In genomic region chr14:42200951-42201350, GRCh38 we compare ENCODE assay signal across 18 cellular contexts.
"Had no signal": no experiment of that assay in that cellular context is flagged by ENCODE, and none has a peak within 500 bp of the region (broad histone marks: within the 10 kb centered on the region; RNA-seq: fewer than 3 reads in every experiment).

No MANE protein-coding gene starts in this region.

- H3K27me3 ChIP-seq: heart left ventricle, right lobe of liver, tibial nerve, upper lobe of right lung, vagina had no signal

- H3K36me3 ChIP-seq: heart left ventricle, right lobe of liver, tibial nerve, upper lobe of right lung, vagina had no signal

- H3K4me1 Mint-ChIP-seq: naive thymus-derived CD4-positive, alpha-beta T cell; nephron progenitor cell; stimulated activated effector memory CD8-positive, alpha-beta T cell treated with anti-CD3 and anti-CD28 coated beads, Interleukin-12 subunit alpha, Interleukin-12 subunit beta, amount 100 ng/mL, for 72 hours had no signal

- H3K27ac ChIP-seq: heart left ventricle, psoas muscle, right lobe of liver, tibial nerve, upper lobe of right lung, vagina had no signal

- H3K9me3 ChIP-seq: heart left ventricle, psoas muscle, right lobe of liver, tibial nerve, upper lobe of right lung, vagina had no signal

- H3K4me3 Mint-ChIP-seq: naive thymus-derived CD4-positive, alpha-beta T cell; nephron progenitor cell; stimulated activated effector memory CD8-positive, alpha-beta T cell treated with anti-CD3 and anti-CD28 coated beads, Interleukin-12 subunit alpha, Interleukin-12 subunit beta, amount 100 ng/mL, for 72 hours; stimulated activated naive CD8-positive, alpha-beta T cell treated with anti-CD3 and anti-CD28 coated beads, Interleukin-15, Interleukin-2, amounts not matched to agents 100 ng/mL and 50 ng/mL, for 24 hours had no signal

- H3K36me3 Mint-ChIP-seq: naive thymus-derived CD4-positive, alpha-beta T cell; stimulated activated effector memory CD8-positive, alpha-beta T cell treated with anti-CD3 and anti-CD28 coated beads, Interleukin-12 subunit alpha, Interleukin-12 subunit beta, amount 100 ng/mL, for 72 hours had no signal

- H3K27me3 Mint-ChIP-seq: naive thymus-derived CD4-positive, alpha-beta T cell; stimulated activated naive CD8-positive, alpha-beta T cell treated with anti-CD3 and anti-CD28 coated beads, Interleukin-15, Interleukin-2, amounts not matched to agents 100 ng/mL and 50 ng/mL, for 24 hours had no signal

- H3K27ac Mint-ChIP-seq: naive thymus-derived CD4-positive, alpha-beta T cell; nephron progenitor cell; stimulated activated effector memory CD8-positive, alpha-beta T cell treated with anti-CD3 and anti-CD28 coated beads, Interleukin-12 subunit alpha, Interleukin-12 subunit beta, amount 100 ng/mL, for 72 hours; stimulated activated naive CD8-positive, alpha-beta T cell treated with anti-CD3 and anti-CD28 coated beads, Interleukin-15, Interleukin-2, amounts not matched to agents 100 ng/mL and 50 ng/mL, for 24 hours had no signal

- H3K4me1 ChIP-seq: heart left ventricle, psoas muscle, right lobe of liver, tibial nerve, upper lobe of right lung, vagina had no signal

- DNase-seq: effector CD4-positive, alpha-beta T cell; heart left ventricle; hippocampal formation; left colon; left ventricle myocardium superior; naive thymus-derived CD4-positive, alpha-beta T cell; nephron progenitor cell; psoas muscle; retina; right lobe of liver; stimulated activated CD4-positive, alpha-beta T cell treated with anti-CD3 and anti-CD28 coated beads, Interleukin-4, amount 100 ng/mL, for 1 hour; stimulated activated CD8-positive, alpha-beta memory T cell treated with anti-CD3 and anti-CD28 coated beads, Interleukin-4, amount 100 ng/mL, for 48 hours; upper lobe of right lung had no signal

- ATAC-seq: esophagus mucosa; heart left ventricle; left colon; left ventricle myocardium superior; naive thymus-derived CD4-positive, alpha-beta T cell; psoas muscle; right lobe of liver; stimulated activated effector memory CD8-positive, alpha-beta T cell treated with anti-CD3 and anti-CD28 coated beads, Interleukin-12 subunit alpha, Interleukin-12 subunit beta, amount 100 ng/mL, for 72 hours; upper lobe of right lung had no signal

- H3K4me3 ChIP-seq: heart left ventricle, psoas muscle, right lobe of liver, tibial nerve, upper lobe of right lung, vagina had no signal
